Comparison of ENCODE assay signal across 8 cellular contexts in genomic region chr19:3366104-3366760, GRCh38. TPM values are rescaled to one million over a fixed set of nuclear protein-coding genes. Genes with fewer than 3 reads are reported as not detected.
A peak's percentile ranks its signal among the peaks of the same experiment; 100 is the strongest.
DNase-seq lines count a peak whose midpoint lies in the region; ATAC-seq, FAIRE-seq and TF ChIP-seq lines count a peak whose summit lies in the region.

TSS of gene NFIC (plus strand) at chr19:3366583. CDS start at chr19:3366637, 54 bp downstream.

- peak within 1 kb of the TSS; percentile 65 for H3K27ac Mint-ChIP-seq in central memory CD8-positive, alpha-beta T cell (ENCODE audit: low read depth)

- WGBS in HUES64 = 1% methylated on average over 41 of the region's 54 CpGs
- WGBS in smooth muscle cell (ENCODE audit: low lambda C conversion rate) = 2% methylated on average over 11 of the region's 54 CpGs

- H3K4me1 ChIP-seq in HUES64 (ENCODE audit: insufficient read depth, low read length) = no peaks in the 10 kb centered on the region; the same call in 1 of the 2 replicates
- peaks cover 52% of the 10 kb centered on the region for H3K4me1 ChIP-seq in keratinocyte (ENCODE audit: control insufficient read depth, extremely low read depth, insufficient read depth, low read length)
- H3K4me1 ChIP-seq in smooth muscle cell (ENCODE audit: low read depth) = peaks cover 15% of the 10 kb centered on the region

- H3K4me3 ChIP-seq in HUES64 (ENCODE audit: low read length) = peak within 1 kb of the TSS; percentile 45
- H3K4me3 ChIP-seq in keratinocyte (ENCODE audit: control insufficient read depth in 2 of 3, extremely low read depth in 1 of 3, insufficient read depth in 2 of 3, low read depth in 1 of 3, low read length in 3 of 3) = peak within 1 kb of the TSS; percentile 83 to 88 (median 84)
- peak within 1 kb of the TSS; percentile 75 for H3K4me3 ChIP-seq in smooth muscle cell

- H3K4me2 ChIP-seq in keratinocyte (ENCODE audit: control insufficient read depth, extremely low read depth, insufficient read depth, low read depth, low read length) (peak within 1 kb of the TSS; percentile 98), smooth muscle cell (peak within 1 kb of the TSS; percentile 98)

- dilution Hi-C loops in keratinocyte (cut with MboI; ENCODE audit: extremely low pct_ligation_motif_present, low sequenced_read_pairs) = no loop called here

- peak; percentile 81 for DNase-seq in D341Med (ENCODE audit: low spot score)
- peak; percentile 28 for DNase-seq in T-helper 9 cell
- DNase-seq in central memory CD8-positive, alpha-beta T cell (ENCODE audit: low spot score in 2 of 2) = no peak
- no peak for DNase-seq in keratinocyte (ENCODE audit: low read depth, low spot score)
- peak; percentile 63 for DNase-seq in smooth muscle cell (lab: John Stamatoyannopoulos, UW; ENCODE audit: unreplicated experiment)
- no peak for DNase-seq in NK-92 treated with Interleukin-12 subunit alpha and Interleukin-12 subunit beta, amount 100 ng/mL, for 24 hours (lab: John Stamatoyannopoulos, UW)

- ATAC-seq in central memory CD8-positive, alpha-beta T cell (replicated peaks; ENCODE audit: extremely low read depth, poor library complexity, severe bottlenecking) = peak; percentile 41
- no peak for ATAC-seq in GM19351 (IDR thresholded peaks at IDR 0.05; ENCODE audit: unreplicated experiment)

- peaks cover 45% of the 10 kb centered on the region for H3K4me1 Mint-ChIP-seq in central memory CD8-positive, alpha-beta T cell

- peak within 1 kb of the TSS; percentile 43 for H2AFZ ChIP-seq in keratinocyte (ENCODE audit: control insufficient read depth, low read length)
- H2AFZ ChIP-seq in smooth muscle cell (ENCODE audit: low read depth) = peak within 1 kb of the TSS; percentile 63

- peak within 1 kb of the TSS; percentile 72 for H3K4me3 Mint-ChIP-seq in central memory CD8-positive, alpha-beta T cell

- H3K9me1 ChIP-seq in keratinocyte (ENCODE audit: control insufficient read depth, extremely low read depth, insufficient read depth, low read length) = no peaks in the 10 kb centered on the region

- no peaks in the 10 kb centered on the region for H3K9me3 Mint-ChIP-seq in central memory CD8-positive, alpha-beta T cell

- H3K27me3 Mint-ChIP-seq in central memory CD8-positive, alpha-beta T cell = no peaks in the 10 kb centered on the region

- no peak within 1 kb of the TSS for H3K27ac ChIP-seq in HUES64 (ENCODE audit: low read depth, low read length)
- H3K27ac ChIP-seq in keratinocyte (ENCODE audit: control insufficient read depth, insufficient read depth, low read length) = peak within 1 kb of the TSS; percentile 76
- H3K27ac ChIP-seq in smooth muscle cell (ENCODE audit: low read depth) = peak within 1 kb of the TSS; percentile 38

- peaks cover 13% of the 10 kb centered on the region for H3K36me3 Mint-ChIP-seq in central memory CD8-positive, alpha-beta T cell (ENCODE audit: insufficient read depth)

- H4K20me1 ChIP-seq in keratinocyte (ENCODE audit: control insufficient read depth, extremely low read depth, insufficient read depth, low read length) (peaks cover 3% of the 10 kb centered on the region), smooth muscle cell (ENCODE audit: low read depth) (peaks cover 55% of the 10 kb centered on the region)

- H3K36me3 ChIP-seq in HUES64 (ENCODE audit: insufficient read depth, low read length) (no peaks in the 10 kb centered on the region), keratinocyte (ENCODE audit: control insufficient read depth in 2 of 2, extremely low read depth in 1 of 2, insufficient read depth in 2 of 2, low read length in 2 of 2) (peaks cover 0 to 2% of the 10 kb centered on the region in 2 experiments), smooth muscle cell (ENCODE audit: low read depth) (no peaks in the 10 kb centered on the region)

- FAIRE-seq in keratinocyte (lab: Jason Lieb, UNC) = no peak

- H3K9ac ChIP-seq in HUES64 (ENCODE audit: low read depth, low read length) = no peak within 1 kb of the TSS
- peak within 1 kb of the TSS; percentile 87 for H3K9ac ChIP-seq in keratinocyte (ENCODE audit: control insufficient read depth, extremely low read depth, insufficient read depth, low read length)
- peak within 1 kb of the TSS; percentile 64 for H3K9ac ChIP-seq in smooth muscle cell (ENCODE audit: low read depth)

- H3K79me2 ChIP-seq in keratinocyte (ENCODE audit: control insufficient read depth, insufficient read depth, low read length) (peaks cover 61% of the 10 kb centered on the region), smooth muscle cell (ENCODE audit: low read depth) (peaks cover 9% of the 10 kb centered on the region)

- H3K9me3 ChIP-seq in HUES64 (ENCODE audit: insufficient read depth, low read depth, low read length) (no peaks in the 10 kb centered on the region), keratinocyte (ENCODE audit: control insufficient read depth, low read depth, low read length) (no peaks in the 10 kb centered on the region), smooth muscle cell (replicated peaks; ENCODE audit: low read depth) (no peaks in the 10 kb centered on the region)

- peaks cover 17% of the 10 kb centered on the region for H3F3A ChIP-seq in smooth muscle cell (ENCODE audit: low read depth)

- H3K27me3 ChIP-seq in HUES64 (ENCODE audit: insufficient read depth, low read length) (peaks cover 98% of the 10 kb centered on the region), keratinocyte (ENCODE audit: control insufficient read depth, extremely low read depth, insufficient read depth, low read length) (no peaks in the 10 kb centered on the region), smooth muscle cell (ENCODE audit: low read depth) (peaks cover 47% of the 10 kb centered on the region)

- TF ChIP-seq CTCF in keratinocyte (optimal IDR thresholded peaks at IDR 0.05 in 1 of 3, IDR thresholded peaks at IDR 0.05 in 1 of 3, conservative IDR thresholded peaks at IDR 0.05 in 1 of 3; ENCODE audit: extremely low read depth in 1 of 3, insufficient read depth in 2 of 3, low read length in 3 of 3) = no peak
- no peak for TF ChIP-seq CTCF in smooth muscle cell (IDR thresholded peaks at IDR 0.05; ENCODE audit: borderline replicate concordance, insufficient read depth, poor library complexity, severe bottlenecking)

RNA-seq across cellular contexts. Expression of gene NFIC, which starts in this region (rescaled TPM):
- 2.4 TPM for polyA plus RNA-seq in HUES64 (2013, experiment 1 of 2)
- polyA plus RNA-seq in HUES64 (2013, experiment 2 of 2) = 4.1 TPM
- 1.8 to 7.6 TPM (median 2.4 TPM) in 3 replicates for polyA plus RNA-seq in keratinocyte
- polyA plus RNA-seq in keratinocyte (2011; ENCODE audit: low read depth) = 31.7 TPM
- polyA plus RNA-seq in keratinocyte (2011; cell fraction: cytosol; rRNA removed) = 3.3 and 8.9 TPM in 2 replicates
- 15.0 and 19.2 TPM in 2 replicates for polyA plus RNA-seq in keratinocyte (2011; cell fraction: nucleus; rRNA removed)
- polyA plus RNA-seq in keratinocyte (2012; ENCODE audit: low replicate concordance) = 26.2 and 57.7 TPM in 2 replicates
- 6.3 to 75.9 TPM (median 7.7 TPM) in 3 replicates for polyA minus RNA-seq in keratinocyte
- 18.4 TPM for polyA minus RNA-seq in keratinocyte (2011; cell fraction: cytosol; rRNA and poly(A)+ RNA removed)
- 10.4 and 17.4 TPM in 2 replicates for polyA minus RNA-seq in keratinocyte (2011; cell fraction: nucleus; rRNA and poly(A)+ RNA removed)
- 7.9 and 8.6 TPM in 2 replicates for total RNA-seq in smooth muscle cell
- polyA plus RNA-seq in smooth muscle cell = 33.2 and 36.2 TPM in 2 replicates

Comparison
In these comparisons a context has a peak if more than half of its experiments do, and no peak if none do; other contexts are left out.
1. DNase-seq: peak in D341Med (single experiment), T-helper 9 cell (single experiment) and smooth muscle cell (single experiment); none in central memory CD8-positive, alpha-beta T cell (0 of 2), keratinocyte (single experiment) and NK-92 treated with Interleukin-12 subunit alpha and Interleukin-12 subunit beta, amount 100 ng/mL, for 24 hours (single experiment).
2. Peak in every context shown above with its lines, with median percentiles within 50 percentile points of each other: H3K4me3 ChIP-seq.